Comparison of ENCODE assay signal across 9 cellular contexts in genomic region chr3:87227835-87228144, GRCh38. TPM values are rescaled to one million over a fixed set of nuclear protein-coding genes. Genes with fewer than 3 reads are reported as not detected.
DNase-seq lines count a peak whose midpoint lies in the region; ATAC-seq, FAIRE-seq and TF ChIP-seq lines count a peak whose summit lies in the region.
"Had no signal": no experiment of that assay in that cellular context is flagged by ENCODE, and none has a peak within 500 bp of the region (broad histone marks: within the 10 kb centered on the region; RNA-seq: fewer than 3 reads in every experiment).

No MANE protein-coding gene starts in this region.

- H3K27ac Mint-ChIP-seq in progenitor cell of endocrine pancreas: peak overlapping the region; percentile 100

- H3K27ac ChIP-seq in A673 (ENCODE audit: low read depth, low read length, poor library complexity, severe bottlenecking) (peak overlapping the region; percentile 76), endothelial cell of umbilical vein (ENCODE audit: insufficient read depth, low read depth, low read length) (peak overlapping the region; percentile 82)

- peak; percentile 15 for DNase-seq in A673 (ENCODE audit: low spot score)
- no peak for DNase-seq in NT2/D1 (ENCODE audit: low read depth, low spot score)
- DNase-seq in endothelial cell of umbilical vein (ENCODE audit: low read depth, low spot score): no peak
- DNase-seq in progenitor cell of endocrine pancreas (ENCODE audit: low spot score, unreplicated experiment): no peak
- no peak for DNase-seq in NCI-H446 treated with DMSO at 0.1 percent for 48 hours (lab: John Stamatoyannopoulos, UW)
- DNase-seq in head of caudate nucleus: no peak

- H3K4me1 Mint-ChIP-seq in progenitor cell of endocrine pancreas (ENCODE audit: low read depth): peaks cover 27% of the 10 kb centered on the region

- H3K4me3 ChIP-seq in A673 (ENCODE audit: low read depth, low read length, poor library complexity, severe bottlenecking): peak overlapping the region; percentile 79
- peak overlapping the region; percentile 92 for H3K4me3 ChIP-seq in NT2/D1 (ENCODE audit: insufficient read length, low read depth)
- H3K4me3 ChIP-seq in endothelial cell of umbilical vein (replicated peaks in 1 of 3; ENCODE audit: insufficient read depth in 1 of 3, low read depth in 1 of 3, low read length in 3 of 3): peak overlapping the region; percentile 89 to 99 (median 97)

- peaks cover 7% of the 10 kb centered on the region for H3K36me3 Mint-ChIP-seq in progenitor cell of endocrine pancreas (ENCODE audit: insufficient read depth)

- H3K27me3 Mint-ChIP-seq in progenitor cell of endocrine pancreas: peaks cover 6% of the 10 kb centered on the region

- H3K9me3 ChIP-seq in A673 (ENCODE audit: low read depth, low read length, poor library complexity, severe bottlenecking) (no peaks in the 10 kb centered on the region), NT2/D1 (ENCODE audit: insufficient read depth, low read length) (0 out of 2 replicates have a peak, but pooled peaks cover 4% of the 10 kb centered on the region), endothelial cell of umbilical vein (replicated peaks; ENCODE audit: control insufficient read depth, insufficient read depth, low read length) (no peaks in the 10 kb centered on the region)

- FAIRE-seq in endothelial cell of umbilical vein (lab: Jason Lieb, UNC): peak; percentile 53

- POLR2A ChIA-PET in A673 (lab: Charles Lee; ENCODE audit: low non-redundant PET) (no interaction called here), endothelial cell of umbilical vein (lab: Charles Lee) (no interaction called here)

- CTCF ChIA-PET in A673 (lab: Charles Lee) (no interaction called here), endothelial cell of umbilical vein (lab: Charles Lee) (no interaction called here)

- peaks cover 22% of the 10 kb centered on the region for H3K4me1 ChIP-seq in A673 (ENCODE audit: insufficient read depth, low read length, poor library complexity, severe bottlenecking)
- H3K4me1 ChIP-seq in NT2/D1 (ENCODE audit: insufficient read depth, insufficient read length): no peaks in the 10 kb centered on the region
- peaks cover 13% of the 10 kb centered on the region for H3K4me1 ChIP-seq in endothelial cell of umbilical vein (ENCODE audit: control insufficient read depth, extremely low read depth, insufficient read depth, low read length)

- H3K27me3 ChIP-seq in A673 (replicated peaks; ENCODE audit: insufficient read depth, low read depth, low read length, poor library complexity) (no peaks in the 10 kb centered on the region), NT2/D1 (ENCODE audit: insufficient read depth, insufficient read length) (peaks cover 4% of the 10 kb centered on the region), endothelial cell of umbilical vein (ENCODE audit: control insufficient read depth in 2 of 2, insufficient read depth in 2 of 2, low read length in 2 of 2) (peaks cover 10 to 21% of the 10 kb centered on the region in 2 experiments)

- BruUV-seq in A673 (replicated peaks; lab: Mats Ljungman, UMichigan): no TSS peak
- no TSS peak for BruUV-seq in endothelial cell of umbilical vein (replicated peaks; lab: Mats Ljungman, UMichigan)

- H4K20me1 ChIP-seq in endothelial cell of umbilical vein (replicated peaks; ENCODE audit: control insufficient read depth, extremely low read depth, insufficient read depth, low read length): peaks cover 8% of the 10 kb centered on the region

- H3K36me3 ChIP-seq in A673 (ENCODE audit: insufficient read depth, low read length, poor library complexity, severe bottlenecking) (no peaks in the 10 kb centered on the region), NT2/D1 (ENCODE audit: insufficient read depth, insufficient read length, low read length) (peaks cover 3% of the 10 kb centered on the region), endothelial cell of umbilical vein (ENCODE audit: control insufficient read depth in 2 of 2, extremely low read depth in 1 of 2, insufficient read depth in 2 of 2, low read length in 2 of 2) (no peaks in the 10 kb centered on the region)

- H2AFZ ChIP-seq in endothelial cell of umbilical vein (ENCODE audit: low read depth, low read length): peak overlapping the region; percentile 99

- peak overlapping the region; percentile 99 for H3K4me2 ChIP-seq in endothelial cell of umbilical vein (ENCODE audit: insufficient read depth, low read length)

- H3K9me3 Mint-ChIP-seq in progenitor cell of endocrine pancreas (ENCODE audit: low read depth): peaks cover 3% of the 10 kb centered on the region

- TF ChIP-seq CTCF in A673 (conservative IDR thresholded peaks at IDR 0.05; ENCODE audit: low read depth, low read length): no peak
- TF ChIP-seq CTCF in endothelial cell of umbilical vein (IDR thresholded peaks at IDR 0.05; ENCODE audit: extremely low read depth in 1 of 2, insufficient read depth in 1 of 2, low read depth in 1 of 2, low read length in 2 of 2): no peak
- TF ChIP-seq CTCF in progenitor cell of endocrine pancreas (IDR thresholded peaks at IDR 0.05; ENCODE audit: unreplicated experiment): no peak

- dilution Hi-C loops in endothelial cell of umbilical vein (cut with MboI; ENCODE audit: extremely low pct_ligation_motif_present, low sequenced_read_pairs): no loop called here

- H3K9ac ChIP-seq in NT2/D1 (ENCODE audit: insufficient read length, low read depth) (peak overlapping the region; percentile 80), endothelial cell of umbilical vein (replicated peaks; ENCODE audit: extremely low read depth, insufficient read depth, low read length) (peak overlapping the region; percentile 95)

- peaks cover 27% of the 10 kb centered on the region for H3K79me2 ChIP-seq in endothelial cell of umbilical vein (ENCODE audit: control insufficient read depth, insufficient read depth, low read length)

- peak overlapping the region; percentile 98 for H3K4me3 Mint-ChIP-seq in progenitor cell of endocrine pancreas (ENCODE audit: low read depth)

- no peak for TF ChIP-seq POLR2A in endothelial cell of umbilical vein (IDR thresholded peaks at IDR 0.05; ENCODE audit: low read depth, low read length)

- intact Hi-C loops in A673 (cut with micrococcal nuclease; ENCODE audit: unreplicated experiment): no loop called here
- intact Hi-C loops in endothelial cell of umbilical vein (cut with micrococcal nuclease): no loop called here
- intact Hi-C loops in head of caudate nucleus (cut with DNase I): no loop called here

- H3K9me1 ChIP-seq in endothelial cell of umbilical vein (replicated peaks; ENCODE audit: control insufficient read depth, extremely low read depth, insufficient read depth, low read length): no peaks in the 10 kb centered on the region

- ATAC-seq in GM19463 (IDR thresholded peaks at IDR 0.05; ENCODE audit: unreplicated experiment) (peak; percentile 1), GM18870 (IDR thresholded peaks at IDR 0.05; ENCODE audit: unreplicated experiment) (no peak)

TF ChIP-seq in endothelial cell of umbilical vein, 7 proteins besides CTCF, POLR2A, EP300 and RAD21:
- TF ChIP-seq POLR2AphosphoS5 (IDR thresholded peaks at IDR 0.05; ENCODE audit: insufficient read depth, low read depth, low read length) (no peak), MAX (IDR thresholded peaks at IDR 0.05; ENCODE audit: insufficient read depth, insufficient read length) (no peak), JUN (IDR thresholded peaks at IDR 0.05; ENCODE audit: borderline replicate concordance, insufficient read depth, insufficient read length, low read depth) (no peak), MYC (IDR thresholded peaks at IDR 0.05; ENCODE audit: low read depth, low read length) (no peak), GATA2 (IDR thresholded peaks at IDR 0.05; ENCODE audit: insufficient read depth, insufficient read length, low read depth, low read length) (no peak), FOS (IDR thresholded peaks at IDR 0.05; ENCODE audit: borderline replicate concordance, insufficient read depth, low read length) (no peak), EZH2 (IDR thresholded peaks at IDR 0.05; ENCODE audit: borderline replicate concordance, low read depth, low read length, severe bottlenecking) (no peak)
TF ChIP-seq in endothelial cell of umbilical vein: peak in this region for 0.

RNA-seq across cellular contexts. Expression of gene CHMP2B, which starts 0.7 kb away (rescaled TPM):
- 33.7 and 36.5 TPM in 2 replicates for total RNA-seq in A673 (2021)
- total RNA-seq in endothelial cell of umbilical vein: 22.0 and 28.8 TPM in 2 replicates
- polyA plus RNA-seq in endothelial cell of umbilical vein: 6.0 and 6.8 TPM in 2 replicates
- polyA plus RNA-seq in endothelial cell of umbilical vein (2011; cell fraction: cytosol; rRNA removed): 12.0 and 12.6 TPM in 2 replicates
- polyA plus RNA-seq in endothelial cell of umbilical vein (2011; cell fraction: nucleus; rRNA removed): 6.7 and 10.6 TPM in 2 replicates
- polyA plus RNA-seq in endothelial cell of umbilical vein (2012): 23.1 and 26.4 TPM in 2 replicates
- polyA minus RNA-seq in endothelial cell of umbilical vein: 3.1 and 4.0 TPM in 2 replicates
- 30.7 TPM for polyA minus RNA-seq in endothelial cell of umbilical vein (2011; cell fraction: cytosol; rRNA and poly(A)+ RNA removed)
- 6.5 and 8.9 TPM in 2 replicates for polyA minus RNA-seq in endothelial cell of umbilical vein (2011; cell fraction: nucleus; rRNA and poly(A)+ RNA removed)
- total RNA-seq in progenitor cell of endocrine pancreas: 30.9 and 34.9 TPM in 2 replicates

RNA-seq across cellular contexts. Expression of gene POU1F1, which starts 48.6 kb away (rescaled TPM):
- total RNA-seq in A673 (2021): 47.5 and 50.6 TPM in 2 replicates
- not detected in 2 replicates for total RNA-seq in endothelial cell of umbilical vein
- not detected in 2 replicates for polyA plus RNA-seq in endothelial cell of umbilical vein
- not detected in 2 replicates for polyA plus RNA-seq in endothelial cell of umbilical vein (2011; cell fraction: cytosol; rRNA removed)
- not detected in 2 replicates for polyA plus RNA-seq in endothelial cell of umbilical vein (2011; cell fraction: nucleus; rRNA removed)
- polyA plus RNA-seq in endothelial cell of umbilical vein (2012): not detected in 2 replicates
- polyA minus RNA-seq in endothelial cell of umbilical vein: not detected in 2 replicates
- polyA minus RNA-seq in endothelial cell of umbilical vein (2011; cell fraction: cytosol; rRNA and poly(A)+ RNA removed): not detected
- polyA minus RNA-seq in endothelial cell of umbilical vein (2011; cell fraction: nucleus; rRNA and poly(A)+ RNA removed): not detected in 2 replicates
- total RNA-seq in progenitor cell of endocrine pancreas: not detected in 2 replicates
- total RNA-seq: renal cortical epithelial cell had no signal

Comparison
In these comparisons a context has a peak if more than half of its experiments do, and no peak if none do; other contexts are left out.
1. RNA of gene POU1F1, which starts 48.6 kb away (total RNA-seq): 47.5 to 50.6 TPM in A673; not detected in endothelial cell of umbilical vein and not detected in progenitor cell of endocrine pancreas; every median in the first group is over 10 times any median in the second.
2. Peak in every context shown above with its lines, with median percentiles within 50 percentile points of each other: H3K4me3 ChIP-seq.